Comparison of ENCODE assay signal across 8 cellular contexts in the genomic region with DNA sequence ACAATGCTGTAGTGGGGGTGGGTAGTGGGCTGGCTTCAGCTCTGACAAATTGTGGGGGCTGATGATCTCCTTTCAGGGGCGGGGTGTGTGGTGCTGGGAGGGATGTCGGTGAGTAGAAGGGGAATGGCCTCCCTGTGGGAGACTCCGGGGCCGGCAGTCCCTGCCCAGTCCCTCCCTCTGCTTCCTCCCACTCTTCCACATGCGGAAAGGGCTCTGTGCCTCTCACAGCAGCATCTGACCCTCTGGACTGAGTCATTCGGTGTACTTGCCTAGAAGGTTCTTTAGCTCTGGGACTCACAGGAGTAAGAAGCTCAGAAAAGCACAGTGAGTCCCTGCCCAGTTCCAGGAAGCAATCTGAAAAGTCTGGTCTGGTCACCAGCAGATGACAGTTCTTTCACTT. TPM values are rescaled to one million over a fixed set of nuclear protein-coding genes. Genes with fewer than 3 reads are reported as not detected.
DNase-seq lines count a peak whose midpoint lies in the region; ATAC-seq, FAIRE-seq and TF ChIP-seq lines count a peak whose summit lies in the region.

No MANE protein-coding gene starts in this region.

- H3K36me3 ChIP-seq in cardiac muscle cell (no peaks in the 10 kb centered on the region), colonic mucosa (no peaks in the 10 kb centered on the region)

- DNase-seq in ELF-1 (ENCODE audit: low read depth, low spot score), result peak; percentile 71
- no peak for DNase-seq in activated B cell treated with CpG ODN at 0.5 μM for 24 hours
- DNase-seq in cardiac muscle cell (ENCODE audit: low read depth in 1 of 2, low spot score in 1 of 2), result peak; percentile 17 to 87
- DNase-seq in pulmonary artery endothelial cell (ENCODE audit: low read depth, low spot score), result peak; percentile 56
- no peak for DNase-seq in colonic mucosa
- no peak for DNase-seq in activated gamma-delta T cell treated with Interleukin-2 at 50 U/mL for 16 hours
- DNase-seq in GM12892 (ENCODE audit: insufficient read length), result no peak
- no peak for DNase-seq in SIG-M5 (lab: John Stamatoyannopoulos, UW)

- H3K27ac Mint-ChIP-seq in activated B cell treated with CpG ODN at 0.5 μM for 24 hours, result peak overlapping the region; percentile 86

- no peaks in the 10 kb centered on the region for H3K27me3 ChIP-seq in cardiac muscle cell
- H3K27me3 ChIP-seq in colonic mucosa, result no peaks in the 10 kb centered on the region

- no peak overlapping the region for H3K4me3 Mint-ChIP-seq in activated B cell treated with CpG ODN at 0.5 μM for 24 hours

- no peak for ATAC-seq in activated B cell treated with CpG ODN at 0.5 μM for 24 hours (ENCODE audit: low read depth)

- no peaks in the 10 kb centered on the region for H3K27me3 Mint-ChIP-seq in activated B cell treated with CpG ODN at 0.5 μM for 24 hours

- peaks cover 8% of the 10 kb centered on the region for H3K9me3 Mint-ChIP-seq in activated B cell treated with CpG ODN at 0.5 μM for 24 hours

- H3K4me1 ChIP-seq in cardiac muscle cell (ENCODE audit: low read depth) (peaks cover 7% of the 10 kb centered on the region), colonic mucosa (no peaks in the 10 kb centered on the region)

- H3K27ac ChIP-seq in cardiac muscle cell (no peak overlapping the region), colonic mucosa (no peak overlapping the region)

- no peak for TF ChIP-seq CTCF in activated B cell treated with CpG ODN at 0.5 μM for 24 hours (IDR thresholded peaks at IDR 0.05)
- TF ChIP-seq CTCF in cardiac muscle cell (IDR thresholded peaks at IDR 0.05; ENCODE audit: low read depth, low read length), result no peak
- TF ChIP-seq CTCF in colonic mucosa (IDR thresholded peaks at IDR 0.05), result no peak

- no peak for TF ChIP-seq POLR2A in GM12892 (IDR thresholded peaks at IDR 0.05; ENCODE audit: low read depth, low read length)

- H3K4me1 Mint-ChIP-seq in activated B cell treated with CpG ODN at 0.5 μM for 24 hours, result peaks cover 84% of the 10 kb centered on the region

- FAIRE-seq in GM12892 (lab: Jason Lieb, UNC), result no peak

- POLR2A ChIA-PET in activated B cell treated with CpG ODN at 0.5 μM for 24 hours (lab: Charles Lee), result interaction anchor here (0.7 to 2.0 kb wide), 4 partner anchors 11 to 21 kb away, joined by 3 to 6 read pairs (median 5); no protein-coding TSS in a partner anchor

- H3K9me3 ChIP-seq in cardiac muscle cell (ENCODE audit: low read depth), result no peaks in the 10 kb centered on the region
- H3K9me3 ChIP-seq in colonic mucosa, result no peaks in the 10 kb centered on the region

- peaks cover 82% of the 10 kb centered on the region for H3K36me3 Mint-ChIP-seq in activated B cell treated with CpG ODN at 0.5 μM for 24 hours (ENCODE audit: low read depth)

- H3K9ac ChIP-seq in colonic mucosa (ENCODE audit: low read depth in 2 of 2, low read length in 2 of 2), result no peak overlapping the region

- intact Hi-C loops in activated B cell treated with CpG ODN at 0.5 μM for 24 hours (cut with micrococcal nuclease) (no loop called here), colonic mucosa (cut with DNase I) (no loop called here)

- CTCF ChIA-PET in activated B cell treated with CpG ODN at 0.5 μM for 24 hours (lab: Charles Lee), result interaction anchor here (3.3 kb wide), 1 partner anchor 26 kb away, joined by 10 read pairs; no protein-coding TSS in a partner anchor

- H3K4me3 ChIP-seq in cardiac muscle cell (no peak overlapping the region), colonic mucosa (no peak overlapping the region)

RNA-seq across cellular contexts. Expression of gene CD180, which starts 14.2 kb away (rescaled TPM):
- total RNA-seq in activated B cell treated with CpG ODN at 0.5 μM for 24 hours (32.6 and 35.7 TPM in 2 replicates), cardiac muscle cell (not detected in 2 replicates), pulmonary artery endothelial cell (not detected in 2 replicates), colonic mucosa (1 to 10 TPM in 1 of 2 donors, under 1 TPM in 1; 0.30 to 1.4 TPM)
- polyA plus RNA-seq in cardiac muscle cell, result not detected in 2 replicates
- polyA plus RNA-seq in GM12892 (2012; ENCODE audit: missing spikeins), result 2.0 TPM

Comparison
In these comparisons a context has a peak if more than half of its experiments do, and no peak if none do; other contexts are left out.
1. DNase-seq: peak in ELF-1 (single experiment), cardiac muscle cell (2 of 2) and pulmonary artery endothelial cell (single experiment); none in activated B cell treated with CpG ODN at 0.5 μM for 24 hours (single experiment), colonic mucosa (single experiment), activated gamma-delta T cell treated with Interleukin-2 at 50 U/mL for 16 hours (single experiment), GM12892 (single experiment) and SIG-M5 (single experiment).
2. RNA of gene CD180, which starts 14.2 kb away (total RNA-seq): 32.6 to 35.7 TPM in activated B cell treated with CpG ODN at 0.5 μM for 24 hours; 0.30 to 1.4 TPM in colonic mucosa, not detected in cardiac muscle cell and not detected in pulmonary artery endothelial cell; every median in the first group is over 10 times any median in the second.